In the genomic region with DNA sequence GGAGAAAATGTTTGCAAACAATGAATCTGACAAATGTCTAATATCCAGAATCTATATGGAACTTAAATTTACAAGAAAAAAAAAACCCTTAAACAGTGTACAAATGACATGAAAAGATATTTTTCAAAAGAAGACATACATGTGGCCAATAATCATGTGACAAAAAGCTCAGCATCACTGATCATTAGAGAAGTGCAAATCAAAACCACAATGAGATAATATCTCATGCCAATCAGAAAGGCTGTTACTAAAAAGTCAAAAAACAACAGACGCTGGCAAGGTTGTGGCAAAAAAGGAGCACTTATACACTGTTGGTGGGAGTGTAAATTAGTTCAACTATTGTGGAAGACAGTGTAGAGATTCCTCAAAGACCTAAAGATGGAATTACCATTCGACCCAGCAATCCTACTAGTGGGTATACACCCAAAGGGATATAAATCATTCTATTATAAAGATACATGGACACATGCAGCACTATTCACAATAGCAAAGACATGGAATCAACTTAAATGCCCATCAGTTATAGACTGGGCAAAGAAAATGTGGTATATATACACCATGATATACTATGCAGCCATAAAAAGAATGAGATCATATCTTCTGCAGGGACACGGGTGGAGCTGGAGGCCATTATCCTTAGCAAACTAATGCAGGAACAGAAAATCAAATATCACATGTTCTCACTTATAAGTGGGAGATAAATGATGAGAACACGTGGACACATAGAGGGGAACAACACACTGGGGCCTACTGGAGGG, we compare ENCODE assay signal across 27 cellular contexts.
DNase-seq lines count a peak whose midpoint lies in the region; ATAC-seq, FAIRE-seq and TF ChIP-seq lines count a peak whose summit lies in the region.
"Had no signal": no experiment of that assay in that cellular context is flagged by ENCODE, and none has a peak within 500 bp of the region (broad histone marks: within the 10 kb centered on the region; RNA-seq: fewer than 3 reads in every experiment).

No MANE protein-coding gene starts in this region.

- H3K4me1 Mint-ChIP-seq in T-helper 17 cell, result peaks cover 24% of the 10 kb centered on the region
- peaks cover 29% of the 10 kb centered on the region for H3K4me1 Mint-ChIP-seq in central memory CD8-positive, alpha-beta T cell
- H3K4me1 Mint-ChIP-seq in stimulated activated naive CD8-positive, alpha-beta T cell treated with anti-CD3 and anti-CD28 coated beads, Interleukin-15, amount 100 ng/mL, for 72 hours, result peaks cover 57% of the 10 kb centered on the region
- H3K4me1 Mint-ChIP-seq: endodermal cell, nephron had no signal

- H4K20me1 ChIP-seq in HepG2 (ENCODE audit: insufficient read depth, low read length) (no peaks in the 10 kb centered on the region), smooth muscle cell (ENCODE audit: low read depth) (no peaks in the 10 kb centered on the region)

- DNase-seq in HepG2 (ENCODE audit: low spot score) (no peak), right lobe of liver (no peak), T-helper 17 cell (no peak), smooth muscle cell (lab: John Stamatoyannopoulos, UW; ENCODE audit: unreplicated experiment) (no peak)
- no peak for DNase-seq in central memory CD8-positive, alpha-beta T cell (ENCODE audit: low spot score in 2 of 2)
- no peak for DNase-seq in stimulated activated naive CD8-positive, alpha-beta T cell treated with anti-CD3 and anti-CD28 coated beads, Interleukin-15, amount 100 ng/mL, for 72 hours
- DNase-seq: activated CD4-positive, alpha-beta T cell treated with anti-CD3 and anti-CD28 coated beads, Interleukin-2, amount 50 U/mL, for 4 hours; C1 segment of cervical spinal cord; DMS 273 treated with DMSO at 0.1 percent for 48 hours; endodermal cell; foreskin melanocyte; HFFc6; IMR-90; left ventricle myocardium inferior; NCI-H2081 treated with DMSO at 0.1 percent for 48 hours; NCI-H82; SK-N-SH; stimulated activated CD4-positive, alpha-beta T cell treated with anti-CD3 and anti-CD28 coated beads, Interleukin-4, amount 100 ng/mL, for 24 hours; WERI-Rb-1 had no signal

- no peaks in the 10 kb centered on the region for H3K27me3 Mint-ChIP-seq in T-helper 17 cell
- H3K27me3 Mint-ChIP-seq in central memory CD8-positive, alpha-beta T cell, result no peaks in the 10 kb centered on the region
- no peaks in the 10 kb centered on the region for H3K27me3 Mint-ChIP-seq in stimulated activated naive CD8-positive, alpha-beta T cell treated with anti-CD3 and anti-CD28 coated beads, Interleukin-15, amount 100 ng/mL, for 72 hours

- H3K36me3 ChIP-seq in HepG2 (replicated peaks in 1 of 2; ENCODE audit: control insufficient read depth in 1 of 2, insufficient read depth in 2 of 2, low read length in 2 of 2) (no peaks in the 10 kb centered on the region), right lobe of liver (no peaks in the 10 kb centered on the region), smooth muscle cell (ENCODE audit: low read depth) (no peaks in the 10 kb centered on the region)
- H3K36me3 ChIP-seq: esophagus muscularis mucosa, left ventricle myocardium inferior, tibial nerve, WERI-Rb-1 had no signal

- H3K9ac ChIP-seq in HepG2 (ENCODE audit: insufficient read depth, low read depth, low read length), result no peak overlapping the region
- H3K9ac ChIP-seq in smooth muscle cell (ENCODE audit: low read depth), result no peak overlapping the region
- H3K9ac ChIP-seq: SK-N-SH had no signal

- WGBS in HepG2 (ENCODE audit: low lambda C conversion rate), result under 1% methylated on average over 4 of the region's 4 CpGs
- 69% methylated on average over 4 of the region's 4 CpGs for WGBS in right lobe of liver (ENCODE audit: insufficient coverage, low coverage, low lambda C conversion rate, missing lambda C conversion rate)
- WGBS in smooth muscle cell (ENCODE audit: low lambda C conversion rate), result 87% methylated on average over 4 of the region's 4 CpGs

- no peaks in the 10 kb centered on the region for H3F3A ChIP-seq in smooth muscle cell (ENCODE audit: low read depth)

- CTCF ChIA-PET in HepG2 (lab: Yijun Ruan, JAX; ENCODE audit: low intra/inter-chr PET ratio, low total read pairs), result no interaction called here

- H3K79me2 ChIP-seq in HepG2 (ENCODE audit: insufficient read depth, low read length), result no peaks in the 10 kb centered on the region
- H3K79me2 ChIP-seq in smooth muscle cell (ENCODE audit: low read depth), result no peaks in the 10 kb centered on the region
- H3K79me2 ChIP-seq: hepatocyte had no signal

- ATAC-seq in HepG2 (no peak), right lobe of liver (no peak), T-helper 17 cell (peak; percentile 45), GM18502 (IDR thresholded peaks at IDR 0.05; ENCODE audit: poor library complexity, unreplicated experiment) (no peak), GM18867 (IDR thresholded peaks at IDR 0.05; ENCODE audit: unreplicated experiment) (no peak)
- peak; percentile 59 for ATAC-seq in central memory CD8-positive, alpha-beta T cell (replicated peaks; ENCODE audit: extremely low read depth, poor library complexity, severe bottlenecking)
- peak; percentile 55 for ATAC-seq in stimulated activated naive CD8-positive, alpha-beta T cell treated with anti-CD3 and anti-CD28 coated beads, Interleukin-15, amount 100 ng/mL, for 72 hours

- H3K27ac Mint-ChIP-seq in T-helper 17 cell, result peak overlapping the region; percentile 1
- peak overlapping the region; percentile 71 for H3K27ac Mint-ChIP-seq in central memory CD8-positive, alpha-beta T cell (ENCODE audit: low read depth)
- H3K27ac Mint-ChIP-seq in stimulated activated naive CD8-positive, alpha-beta T cell treated with anti-CD3 and anti-CD28 coated beads, Interleukin-15, amount 100 ng/mL, for 72 hours, result peak overlapping the region; percentile 1 to 33
- H3K27ac Mint-ChIP-seq: endodermal cell, HFFc6 had no signal

- no peaks in the 10 kb centered on the region for H3K9me3 Mint-ChIP-seq in central memory CD8-positive, alpha-beta T cell
- no peaks in the 10 kb centered on the region for H3K9me3 Mint-ChIP-seq in stimulated activated naive CD8-positive, alpha-beta T cell treated with anti-CD3 and anti-CD28 coated beads, Interleukin-15, amount 100 ng/mL, for 72 hours
- H3K9me3 Mint-ChIP-seq: endodermal cell, HFFc6, nephron had no signal

- H3K4me3 ChIP-seq in HepG2 (replicated peaks in 1 of 3; ENCODE audit: insufficient read depth in 1 of 3, low read depth in 2 of 3, low read length in 3 of 3) (no peak overlapping the region), right lobe of liver (no peak overlapping the region), smooth muscle cell (no peak overlapping the region)
- H3K4me3 ChIP-seq: breast epithelium, coronary artery, esophagus muscularis mucosa, hepatocyte, left ventricle myocardium inferior, tibial nerve had no signal

- TF ChIP-seq EP300 in HepG2 (IDR thresholded peaks at IDR 0.05; ENCODE audit: low read depth in 2 of 2, low read length in 2 of 2) (no peak), HepG2 (CRISPR knock-in tag; IDR thresholded peaks at IDR 0.05; ENCODE audit: borderline replicate concordance) (no peak)

- no TSS peak for BruUV-seq in HepG2 (replicated peaks; lab: Mats Ljungman, UMichigan)

- intact Hi-C loops in HepG2 (cut with micrococcal nuclease; ENCODE audit: unreplicated experiment), result no loop called here
- intact Hi-C loops in right lobe of liver (cut with DNase I), result no loop called here

- TF ChIP-seq POLR2A in HepG2 (IDR thresholded peaks at IDR 0.05; ENCODE audit: insufficient read depth in 1 of 2, low read depth in 2 of 2, low read length in 2 of 2), result no peak
- TF ChIP-seq POLR2A in right lobe of liver (IDR thresholded peaks at IDR 0.05), result no peak

- H3K4me3 Mint-ChIP-seq in T-helper 17 cell, result peak overlapping the region; percentile 22
- no peak overlapping the region for H3K4me3 Mint-ChIP-seq in central memory CD8-positive, alpha-beta T cell
- H3K4me3 Mint-ChIP-seq in stimulated activated naive CD8-positive, alpha-beta T cell treated with anti-CD3 and anti-CD28 coated beads, Interleukin-15, amount 100 ng/mL, for 72 hours, result no peak overlapping the region
- H3K4me3 Mint-ChIP-seq: endodermal cell, HFFc6, nephron had no signal

- no peaks in the 10 kb centered on the region for H3K36me3 Mint-ChIP-seq in T-helper 17 cell (ENCODE audit: low read depth)
- H3K36me3 Mint-ChIP-seq in central memory CD8-positive, alpha-beta T cell (ENCODE audit: insufficient read depth), result peaks cover 16% of the 10 kb centered on the region

- H3K27me3 ChIP-seq in HepG2 (ENCODE audit: control insufficient read depth in 1 of 2, insufficient read depth in 2 of 2, low read length in 2 of 2), result no peaks in the 10 kb centered on the region; a peak in 1 of 5 replicates
- no peaks in the 10 kb centered on the region for H3K27me3 ChIP-seq in right lobe of liver
- H3K27me3 ChIP-seq in smooth muscle cell (ENCODE audit: low read depth), result no peaks in the 10 kb centered on the region
- H3K27me3 ChIP-seq: breast epithelium, esophagus muscularis mucosa, hepatocyte, tibial nerve had no signal

- in situ Hi-C loops in HepG2 (cut with HindIII; ENCODE audit: extremely low pct_ligation_motif_present, low pct_unique_long_range_greater_than_20kb), result loop anchor here (25.0 kb wide), 1 partner anchor 350 kb away; no protein-coding TSS in a partner anchor

- FAIRE-seq in HepG2 (lab: Jason Lieb, UNC), result no peak

- TF ChIP-seq RAD21 in HepG2 (CRISPR knock-in tag; IDR thresholded peaks at IDR 0.05), result no peak

- H3K4me2 ChIP-seq in HepG2 (ENCODE audit: low read depth, low read length) (no peak overlapping the region), smooth muscle cell (no peak overlapping the region)
- H3K4me2 ChIP-seq: hepatocyte, SK-N-SH had no signal

- H3K27ac ChIP-seq in HepG2 (ENCODE audit: extremely low read length, insufficient read depth, low read length) (no peak overlapping the region), right lobe of liver (no peak overlapping the region), smooth muscle cell (ENCODE audit: low read depth) (no peak overlapping the region)
- H3K27ac ChIP-seq: breast epithelium, coronary artery, esophagus muscularis mucosa, hepatocyte, left ventricle myocardium inferior, tibial nerve, WERI-Rb-1 had no signal

- TF ChIP-seq CTCF in HepG2 (CRISPR knock-in tag; IDR thresholded peaks at IDR 0.05), result no peak
- no peak for TF ChIP-seq CTCF in right lobe of liver (IDR thresholded peaks at IDR 0.05)
- TF ChIP-seq CTCF in smooth muscle cell (IDR thresholded peaks at IDR 0.05; ENCODE audit: borderline replicate concordance, insufficient read depth, poor library complexity, severe bottlenecking), result no peak

- POLR2A ChIA-PET in HepG2 (lab: Yijun Ruan, JAX), result no interaction called here

- no peak overlapping the region for H2AFZ ChIP-seq in HepG2 (ENCODE audit: low read length)
- H2AFZ ChIP-seq in smooth muscle cell (ENCODE audit: low read depth), result no peak overlapping the region
- H2AFZ ChIP-seq: hepatocyte had no signal

- H3K9me3 ChIP-seq in HepG2 (ENCODE audit: low read length) (no peaks in the 10 kb centered on the region), right lobe of liver (no peaks in the 10 kb centered on the region), T-helper 17 cell (ENCODE audit: control insufficient read depth, low read length, poor library complexity, severe bottlenecking) (no peaks in the 10 kb centered on the region), smooth muscle cell (replicated peaks; ENCODE audit: low read depth) (no peaks in the 10 kb centered on the region)
- H3K9me3 ChIP-seq: breast epithelium, esophagus muscularis mucosa, left ventricle myocardium inferior, SK-N-SH, tibial nerve had no signal

- no peaks in the 10 kb centered on the region for H3K4me1 ChIP-seq in HepG2 (ENCODE audit: insufficient read depth, low read length)
- H3K4me1 ChIP-seq in right lobe of liver, result no peaks in the 10 kb centered on the region
- no peaks in the 10 kb centered on the region for H3K4me1 ChIP-seq in smooth muscle cell (ENCODE audit: low read depth)
- H3K4me1 ChIP-seq: breast epithelium, left ventricle myocardium inferior, tibial nerve had no signal

Comparison
In these comparisons a context has a peak if more than half of its experiments do, and no peak if none do; other contexts are left out.
1. ATAC-seq: peak in T-helper 17 cell (single experiment), central memory CD8-positive, alpha-beta T cell (single experiment) and stimulated activated naive CD8-positive, alpha-beta T cell treated with anti-CD3 and anti-CD28 coated beads, Interleukin-15, amount 100 ng/mL, for 72 hours (single experiment); none in HepG2 (single experiment), right lobe of liver (0 of 4), GM18502 (single experiment) and GM18867 (single experiment).
2. H3K27ac Mint-ChIP-seq: peak in every context shown above with its lines; median percentile 71 in central memory CD8-positive, alpha-beta T cell; 17 in stimulated activated naive CD8-positive, alpha-beta T cell treated with anti-CD3 and anti-CD28 coated beads, Interleukin-15, amount 100 ng/mL, for 72 hours; 1 in T-helper 17 cell.